Comparison of ENCODE assay signal across 34 cellular contexts in the genomic region with DNA sequence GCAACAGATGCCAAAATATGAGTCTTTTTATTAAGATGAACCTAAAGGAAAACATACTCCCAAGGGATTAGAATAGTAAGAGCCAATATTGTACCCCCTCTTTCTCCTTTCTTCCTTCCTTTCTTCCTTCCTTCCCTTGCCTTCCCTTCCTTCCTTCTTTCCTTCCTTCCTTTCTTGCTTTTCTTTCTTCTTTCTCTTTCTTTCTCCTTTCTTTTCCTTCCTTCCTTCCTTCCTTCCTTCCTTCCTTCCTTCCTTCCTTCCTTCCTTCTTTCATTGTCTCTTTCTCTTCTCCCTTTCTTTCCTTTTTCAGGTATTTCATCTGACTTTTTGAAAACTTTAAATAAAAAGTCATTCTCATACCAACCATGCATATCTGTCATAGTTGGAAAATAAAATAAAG.
"Had no signal": no experiment of that assay in that cellular context is flagged by ENCODE, and none has a peak within 500 bp of the region (broad histone marks: within the 10 kb centered on the region; RNA-seq: fewer than 3 reads in every experiment).

No MANE protein-coding gene starts in this region.

- H3K9me3 ChIP-seq: MG63 had no signal

- H3K4me3 ChIP-seq: MG63 had no signal

- H3K27me3 ChIP-seq: MG63 had no signal

- H3K36me3 ChIP-seq: MG63 had no signal

- DNase-seq: Karpas-422, Kasumi-1, MG63, MM.1S, MV-4-11, NCI-H1048, NCI-H1092, NCI-H1092 treated with DMSO at 0.1 percent for 48 hours, NCI-H1105, NCI-H1105 treated with DMSO at 0.1 percent for 48 hours, NCI-H1417, NCI-H1417 treated with DMSO at 0.1 percent for 48 hours, NCI-H1436, NCI-H1436 treated with DMSO at 0.1 percent for 48 hours, NCI-H146, NCI-H1694, NCI-H1694 treated with DMSO at 0.1 percent for 48 hours, NCI-H187, NCI-H187 treated with DMSO at 0.1 percent for 48 hours, NCI-H1930, NCI-H2029, NCI-H2029 treated with DMSO at 0.1 percent for 48 hours, NCI-H2081, NCI-H2081 treated with DMSO at 0.1 percent for 48 hours, NCI-H2107, NCI-H2171, NCI-H2171 treated with DMSO at 0.1 percent for 48 hours, NCI-H2227 treated with DMSO at 0.1 percent for 48 hours, NCI-H226, NCI-H345, NCI-H446, NCI-H446 treated with DMSO at 0.1 percent for 48 hours, NCI-H510A, NCI-H510A treated with DMSO at 0.1 percent for 48 hours had no signal
